ENCODE assay signal across 12 cellular contexts in the genomic region with DNA sequence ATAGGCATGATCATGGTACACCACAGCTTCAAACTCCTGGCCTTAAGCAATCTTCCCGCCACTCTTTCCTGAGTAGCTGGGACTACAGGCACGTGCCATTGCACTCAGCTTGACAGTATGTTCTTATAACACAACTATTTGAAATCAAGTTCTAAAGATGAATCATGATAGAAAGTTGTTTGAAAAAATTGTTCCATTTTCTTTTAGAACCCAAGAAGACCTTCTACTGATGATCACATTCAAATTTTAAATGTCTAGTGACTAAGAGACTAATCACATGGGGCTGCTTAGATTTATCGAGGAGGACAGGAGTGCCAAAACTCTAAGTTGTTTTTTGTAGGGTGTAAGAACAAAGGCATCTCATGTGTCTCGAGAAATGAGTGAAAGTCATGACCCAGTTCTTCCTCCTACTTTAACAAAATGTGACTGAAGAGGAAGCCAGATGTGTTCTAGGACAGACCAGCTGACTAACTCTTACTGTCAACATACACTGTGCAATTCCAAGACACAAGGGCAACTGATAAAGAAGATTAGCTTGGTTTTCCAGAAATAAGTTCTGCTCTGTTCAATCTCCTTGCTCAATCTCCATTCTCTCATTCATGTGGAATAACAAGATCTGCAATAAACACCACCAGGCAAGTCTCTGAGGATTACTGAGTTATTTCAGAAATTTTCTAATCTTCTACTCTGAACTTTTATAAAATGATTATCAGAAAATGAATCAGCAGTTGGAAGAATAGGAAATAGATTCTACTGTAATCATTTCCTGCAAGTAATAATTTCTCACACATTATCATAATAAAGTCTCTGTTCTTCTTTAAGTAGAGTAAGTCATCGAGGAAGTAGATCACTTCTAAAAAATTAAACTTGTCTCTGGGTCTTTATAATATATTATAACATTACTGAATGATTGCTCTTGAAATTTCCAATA.
DNase-seq lines count a peak whose midpoint lies in the region; ATAC-seq and TF ChIP-seq lines count a peak whose summit lies in the region.
"Had no signal": no experiment of that assay in that cellular context is flagged by ENCODE, and none has a peak within 500 bp of the region (broad histone marks: within the 10 kb centered on the region; RNA-seq: fewer than 3 reads in every experiment).

No MANE protein-coding gene starts in this region.

- H3K36me3 Mint-ChIP-seq in mesothelial cell of epicardium, result no peaks in the 10 kb centered on the region

- peak overlapping the region; percentile 11 for H3K4me3 ChIP-seq in Loucy (ENCODE audit: low read length, poor library complexity, severe bottlenecking)

- no peak for ATAC-seq in HG02870 (IDR thresholded peaks at IDR 0.05; ENCODE audit: unreplicated experiment)
- no peak for ATAC-seq in HG03460 (IDR thresholded peaks at IDR 0.05; ENCODE audit: unreplicated experiment)

- H4K20me1 ChIP-seq in Loucy (ENCODE audit: insufficient read depth, low read length, poor library complexity, severe bottlenecking), result no peaks in the 10 kb centered on the region

- H3K4me3 Mint-ChIP-seq in mesothelial cell of epicardium, result no peak overlapping the region
- H3K4me3 Mint-ChIP-seq: nephron progenitor cell; T-helper 2 cell treated with Interferon-gamma antibody and Interleukin-4, amounts not matched to agents 5 μg/mL and 100 μg/mL, for 36 hours had no signal

- peaks cover 36% of the 10 kb centered on the region for H3K4me1 ChIP-seq in Loucy (ENCODE audit: insufficient read depth, low read length, poor library complexity, severe bottlenecking)

- no peaks in the 10 kb centered on the region for H3K9me3 Mint-ChIP-seq in mesothelial cell of epicardium
- H3K9me3 Mint-ChIP-seq: nephron progenitor cell; T-helper 2 cell treated with Interferon-gamma antibody and Interleukin-4, amounts not matched to agents 5 μg/mL and 100 μg/mL, for 36 hours had no signal

- H3K27me3 Mint-ChIP-seq in mesothelial cell of epicardium (ENCODE audit: low read depth), result no peaks in the 10 kb centered on the region

- no peak for TF ChIP-seq CTCF in Loucy (conservative IDR thresholded peaks at IDR 0.05; ENCODE audit: low read length)
- no peak for TF ChIP-seq CTCF in mesothelial cell of epicardium (IDR thresholded peaks at IDR 0.05; ENCODE audit: unreplicated experiment)

- peaks cover 26% of the 10 kb centered on the region for H3K4me1 Mint-ChIP-seq in mesothelial cell of epicardium
- H3K4me1 Mint-ChIP-seq: nephron progenitor cell had no signal

- no peak overlapping the region; the same call in 1 of the 2 replicates for H2AFZ ChIP-seq in Loucy (ENCODE audit: low read length)

- no peak overlapping the region for H3K9ac ChIP-seq in Loucy (ENCODE audit: low read depth, low read length, poor library complexity, severe bottlenecking)

- peak overlapping the region; percentile 38 for H3K4me2 ChIP-seq in Loucy (ENCODE audit: low read depth, low read length, poor library complexity, severe bottlenecking)

- peak overlapping the region; percentile 65 for H3K27ac Mint-ChIP-seq in mesothelial cell of epicardium
- H3K27ac Mint-ChIP-seq: nephron progenitor cell; T-helper 2 cell treated with Interferon-gamma antibody and Interleukin-4, amounts not matched to agents 5 μg/mL and 100 μg/mL, for 36 hours had no signal

- no peaks in the 10 kb centered on the region for H3K36me3 ChIP-seq in Loucy (ENCODE audit: insufficient read depth, low read length)

- H3K9me2 ChIP-seq in Loucy (replicated peaks; ENCODE audit: low read depth, low read length), result no peaks in the 10 kb centered on the region

- DNase-seq in AG08395 (ENCODE audit: low spot score), result peak; percentile 88
- peak; percentile 38 for DNase-seq in epidermal melanocyte (ENCODE audit: insufficient read length, low spot score)
- DNase-seq in mesothelial cell of epicardium (ENCODE audit: low spot score in 2 of 2, unreplicated experiment in 2 of 2), result no peak
- DNase-seq in T-helper 2 cell, result no peak
- no peak for DNase-seq in activated effector memory CD4-positive, alpha-beta T cell treated with Interleukin-2 at 50 U/mL for 16 hours
- DNase-seq: activated effector memory CD4-positive, alpha-beta T cell treated with anti-CD3 and anti-CD28 coated beads, Interleukin-2, amount 50 U/mL, for 16 hours; NCI-H524; nephron progenitor cell had no signal

- no peaks in the 10 kb centered on the region for H3F3A ChIP-seq in Loucy (ENCODE audit: low read depth)

- no peaks in the 10 kb centered on the region for H3K79me2 ChIP-seq in Loucy (ENCODE audit: insufficient read depth, low read length)

- no peaks in the 10 kb centered on the region for H3K27me3 ChIP-seq in Loucy (ENCODE audit: insufficient read depth, low read length, poor library complexity, severe bottlenecking)

- H3K9me3 ChIP-seq in Loucy (ENCODE audit: insufficient read depth, low read depth, low read length), result no peaks in the 10 kb centered on the region

Comparison
In these comparisons a context has a peak if more than half of its experiments do, and no peak if none do; other contexts are left out.
1. DNase-seq: peak in AG08395 (single experiment) and epidermal melanocyte (single experiment); none in mesothelial cell of epicardium (0 of 2), T-helper 2 cell (0 of 5) and activated effector memory CD4-positive, alpha-beta T cell treated with Interleukin-2 at 50 U/mL for 16 hours (single experiment).